Comparison of ENCODE assay signal across 17 cellular contexts in the genomic region with DNA sequence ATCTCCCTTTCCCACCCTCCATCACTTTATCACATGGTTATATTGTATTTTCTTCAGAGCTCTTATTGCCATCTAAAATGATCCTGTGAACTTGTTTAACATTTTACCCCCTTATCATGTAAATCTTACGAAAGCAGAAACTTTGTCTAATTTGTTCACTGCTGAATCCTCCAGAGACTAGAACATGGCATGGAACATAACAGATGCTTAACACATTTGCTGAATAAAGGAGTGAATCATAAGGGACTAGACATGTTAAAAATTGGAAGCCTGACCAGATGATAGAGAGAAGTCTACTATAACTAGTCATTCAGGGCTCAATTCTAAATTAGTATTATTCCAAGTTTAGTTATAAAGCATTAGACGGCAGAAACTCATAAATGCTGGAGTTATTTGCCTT.
"Had no signal": no experiment of that assay in that cellular context is flagged by ENCODE, and none has a peak within 500 bp of the region (broad histone marks: within the 10 kb centered on the region; RNA-seq: fewer than 3 reads in every experiment).

No MANE protein-coding gene starts in this region.

- FAIRE-seq: urothelium cell line had no signal

- H3K27ac ChIP-seq: colonic mucosa, foreskin keratinocyte, left lung, thyroid gland had no signal

- ATAC-seq: activated T-cell treated with anti-CD3 and anti-CD28 coated beads, Interleukin-2, amount 50 U/mL, for 4 hours; foreskin keratinocyte had no signal

- H3K36me3 ChIP-seq: colonic mucosa, thyroid gland had no signal

- H3K4me1 ChIP-seq: colonic mucosa, foreskin keratinocyte, left lung, thyroid gland had no signal

- H3K27me3 ChIP-seq: colonic mucosa, foreskin keratinocyte, left lung, thyroid gland had no signal

- H3K9me3 ChIP-seq: colonic mucosa, thyroid gland had no signal

- H3K4me3 ChIP-seq: colonic mucosa, left lung, thyroid gland had no signal

- DNase-seq: activated B cell treated with CpG ODN at 0.5 μM for 24 hours; activated CD4-positive, alpha-beta memory T cell treated with anti-CD3 and anti-CD28 coated beads, Interleukin-2, amount 10 ng/mL, durations not matched to agents 7 days and 5 days; activated CD4-positive, alpha-beta T cell treated with anti-CD3 and anti-CD28 coated beads for 48 hours; activated naive CD4-positive, alpha-beta T cell treated with anti-CD3 and anti-CD28 coated beads for 36 hours; activated T-cell treated with anti-CD3 and anti-CD28 coated beads, Interleukin-2, amount 50 U/mL, for 4 hours; anterior cingulate cortex; colonic mucosa; foreskin keratinocyte; left lung; mammary epithelial cell; nephron progenitor cell; nucleus accumbens; posterior cingulate gyrus; stimulated activated CD4-positive, alpha-beta T cell treated with anti-CD3 and anti-CD28 coated beads, Interleukin-2, amount 100 ng/mL, for 24 hours; stimulated activated naive CD4-positive, alpha-beta T cell treated with Interleukin-2 at 50 U/mL for 16 hours; thyroid gland had no signal
